In the genomic region with DNA sequence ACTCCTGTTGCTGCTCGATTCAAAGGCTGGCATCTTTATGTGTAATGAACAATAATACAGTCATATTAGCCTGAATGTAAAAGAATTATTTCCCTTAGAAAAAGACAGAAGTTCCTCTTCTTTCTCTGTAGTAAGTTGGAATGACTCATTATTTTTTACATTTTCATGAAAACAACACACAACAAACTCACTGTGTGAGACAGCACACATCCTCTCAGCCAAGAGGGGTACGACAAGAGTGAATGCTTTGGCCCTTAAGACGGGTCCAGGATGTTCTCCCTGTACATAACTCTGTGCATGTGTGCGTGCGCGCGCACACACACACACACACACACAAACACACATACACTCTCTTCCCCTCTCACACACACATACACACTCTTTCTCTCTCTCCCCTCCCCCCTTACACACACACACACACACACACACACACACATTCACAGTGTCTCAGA, we compare ENCODE assay signal across 12 cellular contexts.
DNase-seq lines count a peak whose midpoint lies in the region; ATAC-seq and TF ChIP-seq lines count a peak whose summit lies in the region.
"Had no signal": no experiment of that assay in that cellular context is flagged by ENCODE, and none has a peak within 500 bp of the region (broad histone marks: within the 10 kb centered on the region; RNA-seq: fewer than 3 reads in every experiment).

No MANE protein-coding gene starts in this region.

- no peaks in the 10 kb centered on the region for H3K9me3 ChIP-seq in suprapubic skin
- no peaks in the 10 kb centered on the region for H3K9me3 ChIP-seq in neural progenitor cell (ENCODE audit: low read depth)
- H3K9me3 ChIP-seq: ascending aorta, stomach had no signal

- H3K4me3 Mint-ChIP-seq in stimulated activated effector memory CD8-positive, alpha-beta T cell treated with anti-CD3 and anti-CD28 coated beads, Interleukin-12 subunit alpha, Interleukin-12 subunit beta, amount 100 ng/mL, for 72 hours, result no peak overlapping the region
- H3K4me3 Mint-ChIP-seq in neural progenitor cell, result no peak overlapping the region
- H3K4me3 Mint-ChIP-seq: activated CD8-positive, alpha-beta T cell treated with anti-CD3 and anti-CD28 coated beads, Interleukin-2, amount 10 ng/mL, durations not matched to agents 7 days and 5 days; mesothelial cell of epicardium had no signal

- H3K36me3 ChIP-seq in suprapubic skin (no peaks in the 10 kb centered on the region), neural progenitor cell (peaks cover 7% of the 10 kb centered on the region)

- H3K4me2 ChIP-seq in neural progenitor cell, result no peak overlapping the region

- H3K79me2 ChIP-seq in neural progenitor cell (ENCODE audit: low read depth), result no peaks in the 10 kb centered on the region

- no peak for TF ChIP-seq CTCF in suprapubic skin (IDR thresholded peaks at IDR 0.05)
- no peak for TF ChIP-seq CTCF in neural progenitor cell (IDR thresholded peaks at IDR 0.05)

- no peaks in the 10 kb centered on the region for H3K9me3 Mint-ChIP-seq in stimulated activated effector memory CD8-positive, alpha-beta T cell treated with anti-CD3 and anti-CD28 coated beads, Interleukin-12 subunit alpha, Interleukin-12 subunit beta, amount 100 ng/mL, for 72 hours
- no peaks in the 10 kb centered on the region for H3K9me3 Mint-ChIP-seq in neural progenitor cell
- H3K9me3 Mint-ChIP-seq: mesothelial cell of epicardium had no signal

- H3K36me3 Mint-ChIP-seq in stimulated activated effector memory CD8-positive, alpha-beta T cell treated with anti-CD3 and anti-CD28 coated beads, Interleukin-12 subunit alpha, Interleukin-12 subunit beta, amount 100 ng/mL, for 72 hours, result peaks cover 6% of the 10 kb centered on the region
- H3K36me3 Mint-ChIP-seq in neural progenitor cell, result no peaks in the 10 kb centered on the region

- no peak overlapping the region for H3K27ac Mint-ChIP-seq in stimulated activated effector memory CD8-positive, alpha-beta T cell treated with anti-CD3 and anti-CD28 coated beads, Interleukin-12 subunit alpha, Interleukin-12 subunit beta, amount 100 ng/mL, for 72 hours
- H3K27ac Mint-ChIP-seq in neural progenitor cell, result no peak overlapping the region
- H3K27ac Mint-ChIP-seq: activated CD8-positive, alpha-beta T cell treated with anti-CD3 and anti-CD28 coated beads, Interleukin-2, amount 10 ng/mL, durations not matched to agents 7 days and 5 days; mesothelial cell of epicardium had no signal

- no peak for TF ChIP-seq POLR2A in suprapubic skin (IDR thresholded peaks at IDR 0.05)

- TF ChIP-seq EP300 in suprapubic skin (IDR thresholded peaks at IDR 0.05), result no peak

- H3F3A ChIP-seq in neural progenitor cell (ENCODE audit: low read depth), result no peaks in the 10 kb centered on the region

- no peaks in the 10 kb centered on the region for H3K27me3 Mint-ChIP-seq in neural progenitor cell (ENCODE audit: insufficient read depth, low read depth)

- H4K20me1 ChIP-seq in neural progenitor cell (ENCODE audit: low read depth), result no peaks in the 10 kb centered on the region

- H3K4me1 ChIP-seq in suprapubic skin (peaks cover 6% of the 10 kb centered on the region), neural progenitor cell (no peaks in the 10 kb centered on the region)
- H3K4me1 ChIP-seq: ascending aorta had no signal

- no peak overlapping the region for H3K9ac ChIP-seq in neural progenitor cell

- no peak overlapping the region for H3K4me3 ChIP-seq in suprapubic skin
- H3K4me3 ChIP-seq in neural progenitor cell, result no peak overlapping the region
- H3K4me3 ChIP-seq: ascending aorta, stomach had no signal

- H2AFZ ChIP-seq in neural progenitor cell (replicated peaks), result no peak overlapping the region

- H3K27ac ChIP-seq in suprapubic skin (no peak overlapping the region), neural progenitor cell (no peak overlapping the region)
- H3K27ac ChIP-seq: ascending aorta had no signal

- peak; percentile 49 for ATAC-seq in GM19395 (IDR thresholded peaks at IDR 0.05; ENCODE audit: unreplicated experiment)
- peak; percentile 29 for ATAC-seq in HG02798 (IDR thresholded peaks at IDR 0.05; ENCODE audit: poor library complexity, unreplicated experiment)
- peak; percentile 24 for ATAC-seq in HG03575 (IDR thresholded peaks at IDR 0.05; ENCODE audit: extremely low read depth, insufficient number of reproducible peaks, low FRiP score, unreplicated experiment)
- peak; percentile 37 for ATAC-seq in stimulated activated effector memory CD8-positive, alpha-beta T cell treated with anti-CD3 and anti-CD28 coated beads, Interleukin-12 subunit alpha, Interleukin-12 subunit beta, amount 100 ng/mL, for 72 hours
- ATAC-seq: activated CD8-positive, alpha-beta T cell treated with anti-CD3 and anti-CD28 coated beads, Interleukin-2, amount 10 ng/mL, durations not matched to agents 7 days and 5 days had no signal

- no peaks in the 10 kb centered on the region for H3K27me3 ChIP-seq in suprapubic skin
- H3K27me3 ChIP-seq in neural progenitor cell, result no peaks in the 10 kb centered on the region
- H3K27me3 ChIP-seq: ascending aorta, stomach had no signal

- no peaks in the 10 kb centered on the region for H3K4me1 Mint-ChIP-seq in stimulated activated effector memory CD8-positive, alpha-beta T cell treated with anti-CD3 and anti-CD28 coated beads, Interleukin-12 subunit alpha, Interleukin-12 subunit beta, amount 100 ng/mL, for 72 hours
- no peaks in the 10 kb centered on the region for H3K4me1 Mint-ChIP-seq in neural progenitor cell
- H3K4me1 Mint-ChIP-seq: mesothelial cell of epicardium had no signal

- DNase-seq in stimulated activated effector memory CD8-positive, alpha-beta T cell treated with anti-CD3 and anti-CD28 coated beads, Interleukin-12 subunit alpha, Interleukin-12 subunit beta, amount 100 ng/mL, for 72 hours (ENCODE audit: low spot score in 2 of 2), result no peak
- DNase-seq in suprapubic skin (ENCODE audit: low spot score in 2 of 2) (no peak), neural progenitor cell (ENCODE audit: low spot score) (no peak)
- no peak for DNase-seq in effector CD4-positive, alpha-beta T cell
- DNase-seq: activated CD8-positive, alpha-beta T cell treated with anti-CD3 and anti-CD28 coated beads, Interleukin-2, amount 10 ng/mL, durations not matched to agents 7 days and 5 days; RPMI8226; stomach had no signal

- WGBS in suprapubic skin, result 82% methylated on average over 7 of the region's 7 CpGs
